Comparison of ENCODE assay signal across 19 cellular contexts in the genomic region with DNA sequence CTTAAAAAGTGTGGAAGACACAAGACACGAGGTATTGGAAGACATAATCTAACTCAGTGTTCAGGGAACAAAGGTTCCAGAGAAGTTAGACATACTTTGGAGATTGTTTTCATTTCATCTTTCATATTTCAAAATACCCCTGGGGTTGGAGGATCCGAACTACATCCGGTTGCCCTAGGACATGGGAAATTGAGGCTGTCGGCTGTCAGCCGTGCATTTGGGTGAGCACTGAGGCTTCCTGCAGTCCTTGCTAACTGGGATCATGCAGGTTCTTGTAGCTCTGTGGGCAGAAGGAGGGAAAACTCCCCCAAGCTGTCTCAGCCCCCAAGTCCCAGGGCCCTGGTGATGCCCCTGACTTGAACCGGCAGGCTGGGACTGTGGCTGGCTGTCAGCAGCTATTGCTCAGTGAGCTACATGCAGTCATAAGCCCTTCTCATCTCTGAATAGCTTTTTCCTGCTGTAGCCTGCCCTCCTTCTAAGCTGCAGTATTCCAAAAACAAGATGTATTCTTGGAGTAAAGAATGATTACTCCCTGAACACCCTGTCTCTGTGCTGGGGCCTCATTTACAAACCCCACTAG. TPM values are rescaled to one million over a fixed set of nuclear protein-coding genes. Genes with fewer than 3 reads are reported as not detected.
DNase-seq lines count a peak whose midpoint lies in the region; TF ChIP-seq lines count a peak whose summit lies in the region.
"Had no signal": no experiment of that assay in that cellular context is flagged by ENCODE, and none has a peak within 500 bp of the region (broad histone marks: within the 10 kb centered on the region; RNA-seq: fewer than 3 reads in every experiment).

No MANE protein-coding gene starts in this region.

- peaks cover 29% of the 10 kb centered on the region for H3K36me3 ChIP-seq in left ventricle myocardium inferior

- DNase-seq in left ventricle myocardium inferior (no peak), cardiac septum (ENCODE audit: low spot score) (no peak), dorsolateral prefrontal cortex (peak in 3 of 10 donors; percentile 21 to 37 (median 30)), superior temporal gyrus (ENCODE audit: extremely low spot score) (peak; percentile 32), kidney glomerular epithelial cell (lab: John Stamatoyannopoulos, UW) (no peak), NCI-H510A treated with DMSO at 0.1 percent for 48 hours (lab: John Stamatoyannopoulos, UW) (no peak), NCI-H1930 (lab: John Stamatoyannopoulos, UW) (no peak)
- DNase-seq: activated CD8-positive, alpha-beta memory T cell treated with anti-CD3 and anti-CD28 coated beads for 24 hours; activated naive CD4-positive, alpha-beta T cell; activated T-cell treated with anti-CD3 and anti-CD28 coated beads, Interleukin-2, amount 50 U/mL, for 4 hours; glutamatergic neuron; HCEC 1CT; left colon; NCI-H510A; NK-92 treated with Interleukin-12 subunit alpha and Interleukin-12 subunit beta, amount 100 ng/mL, for 24 hours; testis had no signal

- peaks cover 49% of the 10 kb centered on the region for H3K36me3 Mint-ChIP-seq in nephron (ENCODE audit: low read depth)

- peaks cover 28% of the 10 kb centered on the region for H3K4me1 Mint-ChIP-seq in nephron

- H3K27ac ChIP-seq in left ventricle myocardium inferior (replicated peaks) = peak overlapping the region; percentile 59
- peak overlapping the region in 56 of 59 donors; percentile 1 to 84 (median 64) for H3K27ac ChIP-seq in dorsolateral prefrontal cortex
- H3K27ac ChIP-seq: testis had no signal

- peak overlapping the region; percentile 37 to 61 (median 40) for H3K4me3 Mint-ChIP-seq in nephron
- H3K4me3 Mint-ChIP-seq: activated T-cell treated with anti-CD3 and anti-CD28 coated beads, Interleukin-2, amount 50 U/mL, for 4 hours; stimulated activated memory B cell treated with anti-CD40 and anti-IgM and Interleukin-4, amounts not matched to agents 10 μg/mL and 1 μg/mL and 100 μg/mL, for 72 hours had no signal

- no peaks in the 10 kb centered on the region for H3K9me3 Mint-ChIP-seq in nephron
- H3K9me3 Mint-ChIP-seq: activated T-cell treated with anti-CD3 and anti-CD28 coated beads, Interleukin-2, amount 50 U/mL, for 4 hours; stimulated activated memory B cell treated with anti-CD40 and anti-IgM and Interleukin-4, amounts not matched to agents 10 μg/mL and 1 μg/mL and 100 μg/mL, for 72 hours had no signal

- peaks cover 18% of the 10 kb centered on the region for H3K4me1 ChIP-seq in left ventricle myocardium inferior
- H3K4me1 ChIP-seq: testis had no signal

- TF ChIP-seq CTCF in left ventricle myocardium inferior (IDR thresholded peaks at IDR 0.05; ENCODE audit: borderline replicate concordance) (no peak), dorsolateral prefrontal cortex (IDR thresholded peaks at IDR 0.05 in 54 of 56, conservative IDR thresholded peaks at IDR 0.05 in 2 of 56; ENCODE audit: low read depth in 1 of 56, partially characterized antibody in 56 of 56) (no peak), nephron (IDR thresholded peaks at IDR 0.05; ENCODE audit: unreplicated experiment in 3 of 3) (no peak)

- H3K27me3 Mint-ChIP-seq in nephron (ENCODE audit: low read depth) = no peaks in the 10 kb centered on the region
- H3K27me3 Mint-ChIP-seq: stimulated activated memory B cell treated with anti-CD40 and anti-IgM and Interleukin-4, amounts not matched to agents 10 μg/mL and 1 μg/mL and 100 μg/mL, for 72 hours had no signal

- H3K9me3 ChIP-seq in left ventricle myocardium inferior (replicated peaks) = no peaks in the 10 kb centered on the region
- H3K9me3 ChIP-seq: BE2C, testis had no signal

- H3K27ac Mint-ChIP-seq in nephron = peak overlapping the region; percentile 91 to 98 (median 98)

- H3K4me3 ChIP-seq in left ventricle myocardium inferior (no peak overlapping the region), dorsolateral prefrontal cortex (peak overlapping the region in 4 of 59 donors; percentile 10 to 27 (median 17))
- H3K4me3 ChIP-seq: testis had no signal

- H3K27me3 ChIP-seq in left ventricle myocardium inferior (ENCODE audit: low read depth) (no peaks in the 10 kb centered on the region), dorsolateral prefrontal cortex (no peaks in the 10 kb centered on the region)
- H3K27me3 ChIP-seq: BE2C, testis had no signal

- intact Hi-C loops in left ventricle myocardium inferior (cut with micrococcal nuclease) (no loop called here), cardiac septum (cut with DNase I) (no loop called here), dorsolateral prefrontal cortex (cut with DNase I) (no loop called here)

RNA-seq across cellular contexts. Expression of gene MTRES1, which starts 17.8 kb away (rescaled TPM):
- total RNA-seq in left ventricle myocardium inferior (35.8 TPM), cardiac septum (32.2 TPM), dorsolateral prefrontal cortex (10 to 100 TPM; 11.8 to 29.9 (median 22.5) TPM)
